Comparison of ENCODE assay signal across 13 cellular contexts in genomic region chr9:70924380-70924779, GRCh38.
DNase-seq lines count a peak whose midpoint lies in the region; ATAC-seq, FAIRE-seq and TF ChIP-seq lines count a peak whose summit lies in the region.
"Had no signal": no experiment of that assay in that cellular context is flagged by ENCODE, and none has a peak within 500 bp of the region (broad histone marks: within the 10 kb centered on the region; RNA-seq: fewer than 3 reads in every experiment).

No MANE protein-coding gene starts in this region.

- no peaks in the 10 kb centered on the region for H3K36me3 ChIP-seq in RWPE2 (ENCODE audit: low read depth)
- H3K36me3 ChIP-seq: BLaER1 treated with 17β-estradiol and CSF1 and Interleukin-3, amounts not matched to agents 10 nM and 100 nM; MG63 had no signal

- FAIRE-seq in GM19239 (lab: Jason Lieb, UNC), result no peak

- no peaks in the 10 kb centered on the region for H3K9me3 Mint-ChIP-seq in naive thymus-derived CD8-positive, alpha-beta T cell
- H3K9me3 Mint-ChIP-seq in type B pancreatic cell, result peaks cover 3% of the 10 kb centered on the region
- H3K9me3 Mint-ChIP-seq: activated naive CD8-positive, alpha-beta T cell treated with anti-CD3 and anti-CD28 coated beads, Interleukin-2, amount 10 ng/mL, durations not matched to agents 7 days and 5 days had no signal

- no peaks in the 10 kb centered on the region for H3K9me3 ChIP-seq in RWPE2 (ENCODE audit: severe bottlenecking)
- H3K9me3 ChIP-seq: BLaER1 treated with 17β-estradiol and CSF1 and Interleukin-3, amounts not matched to agents 10 nM and 100 nM; MG63 had no signal

- H3K36me3 Mint-ChIP-seq in naive thymus-derived CD8-positive, alpha-beta T cell, result no peaks in the 10 kb centered on the region
- no peaks in the 10 kb centered on the region for H3K36me3 Mint-ChIP-seq in type B pancreatic cell
- H3K36me3 Mint-ChIP-seq: activated naive CD8-positive, alpha-beta T cell treated with anti-CD3 and anti-CD28 coated beads, Interleukin-2, amount 10 ng/mL, durations not matched to agents 7 days and 5 days had no signal

- TF ChIP-seq CTCF in RWPE2 (IDR thresholded peaks at IDR 0.05; ENCODE audit: poor library complexity, severe bottlenecking) (no peak), epithelial cell of esophagus (IDR thresholded peaks at IDR 0.05; ENCODE audit: insufficient read depth, low read depth, low read length, missing control alignments) (no peak), type B pancreatic cell (conservative IDR thresholded peaks at IDR 0.05) (no peak)

- H3K27ac Mint-ChIP-seq in naive thymus-derived CD8-positive, alpha-beta T cell, result no peak overlapping the region
- H3K27ac Mint-ChIP-seq in type B pancreatic cell, result no peak overlapping the region
- H3K27ac Mint-ChIP-seq: activated CD8-positive, alpha-beta T cell treated with anti-CD3 and anti-CD28 coated beads, Interleukin-2, amount 10 ng/mL, durations not matched to agents 7 days and 5 days; activated naive CD8-positive, alpha-beta T cell treated with anti-CD3 and anti-CD28 coated beads, Interleukin-2, amount 10 ng/mL, durations not matched to agents 7 days and 5 days had no signal

- H3K4me3 Mint-ChIP-seq in naive thymus-derived CD8-positive, alpha-beta T cell, result no peak overlapping the region
- H3K4me3 Mint-ChIP-seq in type B pancreatic cell, result no peak overlapping the region
- H3K4me3 Mint-ChIP-seq: activated CD8-positive, alpha-beta T cell treated with anti-CD3 and anti-CD28 coated beads, Interleukin-2, amount 10 ng/mL, durations not matched to agents 7 days and 5 days; activated naive CD8-positive, alpha-beta T cell treated with anti-CD3 and anti-CD28 coated beads, Interleukin-2, amount 10 ng/mL, durations not matched to agents 7 days and 5 days had no signal

- H3K4me1 Mint-ChIP-seq in naive thymus-derived CD8-positive, alpha-beta T cell, result peaks cover 0 to 5% (median 0%) of the 10 kb centered on the region in 4 donors
- H3K4me1 Mint-ChIP-seq in type B pancreatic cell (ENCODE audit: unreplicated experiment), result no peaks in the 10 kb centered on the region
- H3K4me1 Mint-ChIP-seq: activated naive CD8-positive, alpha-beta T cell treated with anti-CD3 and anti-CD28 coated beads, Interleukin-2, amount 10 ng/mL, durations not matched to agents 7 days and 5 days had no signal

- H3K4me3 ChIP-seq in RWPE2 (ENCODE audit: severe bottlenecking) (no peak overlapping the region), epithelial cell of esophagus (ENCODE audit: low read length) (no peak overlapping the region)
- H3K4me3 ChIP-seq: BLaER1 treated with 17β-estradiol and CSF1 and Interleukin-3, amounts not matched to agents 10 nM and 100 nM; MG63 had no signal

- H3K27me3 Mint-ChIP-seq in naive thymus-derived CD8-positive, alpha-beta T cell, result peaks cover 0 to 2% (median 0%) of the 10 kb centered on the region in 5 donors
- H3K27me3 Mint-ChIP-seq in type B pancreatic cell, result no peaks in the 10 kb centered on the region
- H3K27me3 Mint-ChIP-seq: activated naive CD8-positive, alpha-beta T cell treated with anti-CD3 and anti-CD28 coated beads, Interleukin-2, amount 10 ng/mL, durations not matched to agents 7 days and 5 days had no signal

- peaks cover 7% of the 10 kb centered on the region for H3K4me1 ChIP-seq in RWPE2 (ENCODE audit: insufficient read depth, poor library complexity, severe bottlenecking)
- H3K4me1 ChIP-seq: BLaER1 treated with 17β-estradiol and CSF1 and Interleukin-3, amounts not matched to agents 10 nM and 100 nM had no signal

- DNase-seq in AG20443 (ENCODE audit: low spot score) (peak; percentile 71), RWPE2 (ENCODE audit: low spot score) (no peak), epithelial cell of esophagus (ENCODE audit: low read depth) (peak; percentile 14), myocyte (ENCODE audit: low read depth) (peak; percentile 34), GM19239 (ENCODE audit: insufficient read length, low spot score) (no peak), type B pancreatic cell (ENCODE audit: extremely low spot score, unreplicated experiment) (no peak), RKO (ENCODE audit: low spot score) (no peak)
- no peak for DNase-seq in naive thymus-derived CD8-positive, alpha-beta T cell
- DNase-seq: activated naive CD8-positive, alpha-beta T cell treated with anti-CD3 and anti-CD28 coated beads, Interleukin-2, amount 10 ng/mL, durations not matched to agents 7 days and 5 days; NCI-H510A had no signal

- ATAC-seq in RWPE2 (ENCODE audit: low read depth), result peak; percentile 64
- ATAC-seq in naive thymus-derived CD8-positive, alpha-beta T cell, result no peak

- no peaks in the 10 kb centered on the region for H3K27me3 ChIP-seq in RWPE2 (ENCODE audit: insufficient read depth, poor library complexity, severe bottlenecking)
- H3K27me3 ChIP-seq: BLaER1 treated with 17β-estradiol and CSF1 and Interleukin-3, amounts not matched to agents 10 nM and 100 nM; MG63 had no signal

- peak overlapping the region; percentile 53 for H3K27ac ChIP-seq in RWPE2 (ENCODE audit: poor library complexity, severe bottlenecking)
- H3K27ac ChIP-seq: BLaER1 treated with 17β-estradiol and CSF1 and Interleukin-3, amounts not matched to agents 10 nM and 100 nM had no signal

- POLR2A ChIA-PET in naive thymus-derived CD8-positive, alpha-beta T cell (lab: Charles Lee), result no interaction called here

Comparison
In these comparisons a context has a peak if more than half of its experiments do, and no peak if none do; other contexts are left out.
1. DNase-seq: peak in AG20443 (single experiment), epithelial cell of esophagus (single experiment) and myocyte (single experiment); none in RWPE2 (single experiment), GM19239 (single experiment), naive thymus-derived CD8-positive, alpha-beta T cell (0 of 10), type B pancreatic cell (single experiment) and RKO (single experiment).